21 cellular contexts compared by ENCODE assay signal in genomic region chr3:123337226-123337625, GRCh38.
DNase-seq lines count a peak whose midpoint lies in the region; ATAC-seq, FAIRE-seq and TF ChIP-seq lines count a peak whose summit lies in the region.
"Had no signal": no experiment of that assay in that cellular context is flagged by ENCODE, and none has a peak within 500 bp of the region (broad histone marks: within the 10 kb centered on the region; RNA-seq: fewer than 3 reads in every experiment).

No MANE protein-coding gene starts in this region.

- H3K4me3 ChIP-seq in heart right ventricle: no peak overlapping the region
- no peak overlapping the region for H3K4me3 ChIP-seq in right cardiac atrium (ENCODE audit: low read length)
- H3K4me3 ChIP-seq in kidney (ENCODE audit: low read length in 2 of 2): no peak overlapping the region
- H3K4me3 ChIP-seq: Peyer's patch had no signal

- H3K27ac Mint-ChIP-seq in chondrocyte (ENCODE audit: unreplicated experiment): no peak overlapping the region
- no peak overlapping the region for H3K27ac Mint-ChIP-seq in effector memory CD8-positive, alpha-beta T cell
- H3K27ac Mint-ChIP-seq: B cell; CD8-positive, alpha-beta T cell had no signal

- no peak overlapping the region for H3K9ac ChIP-seq in kidney (ENCODE audit: low read length in 2 of 2)
- H3K9ac ChIP-seq: KMS-11 had no signal

- 94 to 95% methylated on average over 11 of the region's 11 CpGs for WGBS in heart right ventricle, 2 donors
- WGBS in right cardiac atrium: 95% methylated on average over 11 of the region's 11 CpGs

- H3K4me1 Mint-ChIP-seq in chondrocyte (ENCODE audit: low read depth): peaks cover 12% of the 10 kb centered on the region
- H3K4me1 Mint-ChIP-seq in effector memory CD8-positive, alpha-beta T cell (ENCODE audit: low read depth in 2 of 2): peaks cover 6 to 8% of the 10 kb centered on the region in 2 donors
- H3K4me1 Mint-ChIP-seq: B cell had no signal

- H3K9me3 ChIP-seq in heart right ventricle (no peaks in the 10 kb centered on the region), right cardiac atrium (ENCODE audit: control insufficient read depth, low read length) (no peaks in the 10 kb centered on the region), kidney (ENCODE audit: control insufficient read depth in 1 of 2, low read length in 2 of 2) (no peaks in the 10 kb centered on the region)
- H3K9me3 ChIP-seq: Peyer's patch had no signal

- FAIRE-seq in kidney (lab: Jason Lieb, UNC): no peak
- FAIRE-seq: A204.1, GM12892 had no signal

- peaks cover 0 to 3% (median 0%) of the 10 kb centered on the region in 9 donors for H3K36me3 ChIP-seq in heart right ventricle
- no peaks in the 10 kb centered on the region for H3K36me3 ChIP-seq in kidney (ENCODE audit: control insufficient read depth in 1 of 2, insufficient read depth in 2 of 2, low read length in 2 of 2)
- H3K36me3 ChIP-seq: Peyer's patch had no signal

- H3K4me3 Mint-ChIP-seq in chondrocyte (ENCODE audit: unreplicated experiment): no peak overlapping the region
- no peak overlapping the region for H3K4me3 Mint-ChIP-seq in effector memory CD8-positive, alpha-beta T cell
- H3K4me3 Mint-ChIP-seq: B cell; CD8-positive, alpha-beta T cell had no signal

- H3K27me3 Mint-ChIP-seq in chondrocyte (ENCODE audit: low read depth): peaks cover 28% of the 10 kb centered on the region
- H3K27me3 Mint-ChIP-seq in effector memory CD8-positive, alpha-beta T cell: no peaks in the 10 kb centered on the region
- H3K27me3 Mint-ChIP-seq: B cell had no signal

- H3K4me1 ChIP-seq in heart right ventricle: peaks cover 4 to 93% (median 65%) of the 10 kb centered on the region in 9 donors
- peaks cover 9% of the 10 kb centered on the region for H3K4me1 ChIP-seq in right cardiac atrium (ENCODE audit: control insufficient read depth, insufficient read depth, low read length)
- no peaks in the 10 kb centered on the region for H3K4me1 ChIP-seq in kidney (ENCODE audit: control insufficient read depth in 1 of 2, insufficient read depth in 1 of 2, low read depth in 1 of 2, low read length in 2 of 2)
- H3K4me1 ChIP-seq: Peyer's patch had no signal

- ATAC-seq in heart right ventricle (no peak), right cardiac atrium (no peak)
- ATAC-seq in effector memory CD8-positive, alpha-beta T cell (replicated peaks): no peak
- ATAC-seq: CD8-positive, alpha-beta T cell had no signal

- no peak for DNase-seq in heart right ventricle
- no peak for DNase-seq in right cardiac atrium
- DNase-seq in chondrocyte (ENCODE audit: low spot score): peak; percentile 41
- peak; percentile 32 for DNase-seq in kidney
- no peak for DNase-seq in NCI-H146 (lab: John Stamatoyannopoulos, UW)
- no peak for DNase-seq in C1 segment of cervical spinal cord (lab: John Stamatoyannopoulos, UW)
- no peak for DNase-seq in EL
- DNase-seq in effector memory CD8-positive, alpha-beta T cell: no peak
- DNase-seq: CD8-positive, alpha-beta T cell; DND-41; GOT3; HCEC 1CT; IMR-90; NCI-H226; NCI-H82; SHP77 had no signal

- peaks cover 3% of the 10 kb centered on the region for H3K9me3 Mint-ChIP-seq in chondrocyte (ENCODE audit: low read depth)
- no peaks in the 10 kb centered on the region for H3K9me3 Mint-ChIP-seq in effector memory CD8-positive, alpha-beta T cell
- H3K9me3 Mint-ChIP-seq: CD8-positive, alpha-beta T cell had no signal

- H3K27ac ChIP-seq in heart right ventricle: peak overlapping the region in 6 of 10 donors; percentile 65 to 96 (median 93)
- no peak overlapping the region for H3K27ac ChIP-seq in right cardiac atrium (ENCODE audit: low read length)
- H3K27ac ChIP-seq in kidney (ENCODE audit: low read depth in 2 of 2, low read length in 2 of 2): no peak overlapping the region
- H3K27ac ChIP-seq: KMS-11, Peyer's patch had no signal

- H3K27me3 ChIP-seq in heart right ventricle (no peaks in the 10 kb centered on the region), right cardiac atrium (ENCODE audit: control insufficient read depth, insufficient read depth) (no peaks in the 10 kb centered on the region)
- H3K27me3 ChIP-seq: Peyer's patch had no signal

- intact Hi-C loops in heart right ventricle (cut with DNase I) (loop anchor here in 3 of 10 donors (5.0 kb wide), 2 partner anchors 35 to 50 kb away; no protein-coding TSS in a partner anchor), right cardiac atrium (cut with DNase I) (loop anchor here in 2 of 4 donors (5.0 to 10.0 kb wide), 2 partner anchors 35 to 108 kb away; partner anchors contain the start of gene ADCY5 (in 1 of the 2)), kidney (cut with DNase I) (no loop called here)

- TF ChIP-seq CTCF in heart right ventricle (IDR thresholded peaks at IDR 0.05) (no peak), chondrocyte (IDR thresholded peaks at IDR 0.05) (no peak), kidney (IDR thresholded peaks at IDR 0.05; ENCODE audit: borderline replicate concordance, extremely low read depth, insufficient read depth) (no peak)

- H3K36me3 Mint-ChIP-seq in chondrocyte (ENCODE audit: low read depth): peaks cover 3% of the 10 kb centered on the region
- peaks cover 3% of the 10 kb centered on the region for H3K36me3 Mint-ChIP-seq in effector memory CD8-positive, alpha-beta T cell (ENCODE audit: insufficient read depth)
- H3K36me3 Mint-ChIP-seq: CD8-positive, alpha-beta T cell had no signal

Comparison
In these comparisons a context has a peak if more than half of its experiments do, and no peak if none do; other contexts are left out.
1. H3K27ac ChIP-seq: peak in heart right ventricle (6 of 10); none in right cardiac atrium (single experiment) and kidney (0 of 2).
2. DNase-seq: peak in chondrocyte (single experiment) and kidney (single experiment); none in heart right ventricle (0 of 2), right cardiac atrium (0 of 3), NCI-H146 (single experiment), C1 segment of cervical spinal cord (0 of 14), EL (single experiment) and effector memory CD8-positive, alpha-beta T cell (0 of 3).